ENCODE assay signal across 8 cellular contexts in the genomic region with DNA sequence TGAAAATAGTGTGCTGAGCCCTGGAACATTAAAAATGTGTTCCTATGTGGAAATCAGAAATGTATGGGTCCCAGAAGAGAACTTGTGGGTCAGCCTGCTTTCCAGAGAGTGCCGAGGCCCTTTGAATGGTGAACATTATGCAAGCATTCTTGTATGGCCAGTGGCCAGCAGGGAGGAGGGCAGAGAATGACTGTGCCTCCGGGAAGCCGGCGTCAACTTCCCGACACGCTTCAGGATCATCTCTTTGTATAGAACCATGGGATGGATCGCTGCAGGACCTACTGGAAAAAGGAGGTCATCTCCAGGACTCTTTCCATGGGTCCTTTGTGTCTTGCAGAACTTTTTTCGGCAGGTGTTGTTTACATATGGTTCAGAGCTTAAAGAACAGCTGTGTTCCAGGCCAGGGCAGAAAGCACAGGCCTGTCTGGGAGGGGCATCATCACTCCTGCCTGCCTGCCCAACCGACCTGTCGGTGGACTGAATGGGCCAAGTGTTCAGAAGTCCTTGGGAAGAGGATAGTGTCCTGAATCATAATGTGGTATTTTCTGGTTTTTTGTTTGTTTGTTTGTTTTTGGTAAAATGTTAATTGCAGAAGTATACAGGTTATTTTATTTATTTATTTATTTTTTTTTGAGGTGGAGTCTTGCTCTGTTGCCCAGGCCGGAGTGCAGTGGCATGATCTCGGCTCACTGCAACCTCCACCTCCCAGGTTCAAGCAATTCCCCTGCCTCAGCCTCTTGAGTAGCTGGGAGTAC. TPM values are rescaled to one million over a fixed set of nuclear protein-coding genes. Genes with fewer than 3 reads are reported as not detected.
DNase-seq lines count a peak whose midpoint lies in the region; ATAC-seq and TF ChIP-seq lines count a peak whose summit lies in the region.

No MANE protein-coding gene starts in this region.

- intact Hi-C loops in MCF 10A (cut with micrococcal nuclease), result no loop called here

- peak overlapping the region; percentile 68 for H3K4me3 Mint-ChIP-seq in MCF 10A (ENCODE audit: unreplicated experiment)

- H3K27me3 Mint-ChIP-seq in MCF 10A (ENCODE audit: insufficient read depth, unreplicated experiment), result no peaks in the 10 kb centered on the region

- peak overlapping the region; percentile 78 for H3K27ac Mint-ChIP-seq in MCF 10A (ENCODE audit: low read depth, unreplicated experiment)

- peak; percentile 88 for DNase-seq in COLO829 (ENCODE audit: low spot score)
- DNase-seq in NCI-H2196 (lab: John Stamatoyannopoulos, UW; ENCODE audit: unreplicated experiment), result peak; percentile 77
- peak; percentile 96 for DNase-seq in MCF 10A (ENCODE audit: unreplicated experiment)
- DNase-seq in inferior parietal cortex (ENCODE audit: extremely low spot score), result peak; percentile 86
- peak; percentile 86 for DNase-seq in skeletal muscle cell (ENCODE audit: low read depth)
- DNase-seq in NCI-H748 treated with DMSO at 0.1 percent for 48 hours (lab: John Stamatoyannopoulos, UW), result no peak
- no peak for DNase-seq in NK-92 treated with Interleukin-12 subunit alpha and Interleukin-12 subunit beta, amount 100 ng/mL, for 24 hours (lab: John Stamatoyannopoulos, UW)

- POLR2A ChIA-PET in MCF 10A (lab: Yijun Ruan, JAX), result interaction anchor here (0.6 to 1.2 kb wide), 5 partner anchors 9 to 42 kb away, joined by 3 to 4 read pairs (median 3); no protein-coding TSS in a partner anchor

- H3K9me3 Mint-ChIP-seq in MCF 10A (ENCODE audit: unreplicated experiment), result no peaks in the 10 kb centered on the region

- TF ChIP-seq CTCF in MCF 10A (IDR thresholded peaks at IDR 0.05; ENCODE audit: unreplicated experiment), result no peak

- peak overlapping the region; percentile 25 for H3K4me3 ChIP-seq in skeletal muscle cell (ENCODE audit: low read depth, low read length)

- BruUV-seq in MCF 10A (replicated peaks; lab: Mats Ljungman, UMichigan), result no TSS peak

- peaks cover 56% of the 10 kb centered on the region for H3K4me1 Mint-ChIP-seq in MCF 10A (ENCODE audit: insufficient read depth, unreplicated experiment)

- CTCF ChIA-PET in MCF 10A (lab: Yijun Ruan, JAX), result interaction anchor here (0.6 to 1.4 kb wide), 4 partner anchors 8 to 767 kb away, joined by 3 to 6 read pairs (median 4); no protein-coding TSS in a partner anchor

- no peak for ATAC-seq in HG03175 (IDR thresholded peaks at IDR 0.05; ENCODE audit: unreplicated experiment)

- peaks cover 29% of the 10 kb centered on the region for H3K36me3 Mint-ChIP-seq in MCF 10A (ENCODE audit: insufficient read depth, unreplicated experiment)

RNA-seq across cellular contexts. Expression of a gene that starts 9.0 kb away (rescaled TPM):
- total RNA-seq in MCF 10A (2022), result 173 and 186 TPM in 2 replicates

Comparison
In these comparisons a context has a peak if more than half of its experiments do, and no peak if none do; other contexts are left out.
1. DNase-seq: peak in COLO829 (single experiment), NCI-H2196 (single experiment), MCF 10A (single experiment), inferior parietal cortex (single experiment) and skeletal muscle cell (single experiment); none in NCI-H748 treated with DMSO at 0.1 percent for 48 hours (single experiment) and NK-92 treated with Interleukin-12 subunit alpha and Interleukin-12 subunit beta, amount 100 ng/mL, for 24 hours (single experiment).